Comparison of ENCODE assay signal across 11 cellular contexts in the genomic region with DNA sequence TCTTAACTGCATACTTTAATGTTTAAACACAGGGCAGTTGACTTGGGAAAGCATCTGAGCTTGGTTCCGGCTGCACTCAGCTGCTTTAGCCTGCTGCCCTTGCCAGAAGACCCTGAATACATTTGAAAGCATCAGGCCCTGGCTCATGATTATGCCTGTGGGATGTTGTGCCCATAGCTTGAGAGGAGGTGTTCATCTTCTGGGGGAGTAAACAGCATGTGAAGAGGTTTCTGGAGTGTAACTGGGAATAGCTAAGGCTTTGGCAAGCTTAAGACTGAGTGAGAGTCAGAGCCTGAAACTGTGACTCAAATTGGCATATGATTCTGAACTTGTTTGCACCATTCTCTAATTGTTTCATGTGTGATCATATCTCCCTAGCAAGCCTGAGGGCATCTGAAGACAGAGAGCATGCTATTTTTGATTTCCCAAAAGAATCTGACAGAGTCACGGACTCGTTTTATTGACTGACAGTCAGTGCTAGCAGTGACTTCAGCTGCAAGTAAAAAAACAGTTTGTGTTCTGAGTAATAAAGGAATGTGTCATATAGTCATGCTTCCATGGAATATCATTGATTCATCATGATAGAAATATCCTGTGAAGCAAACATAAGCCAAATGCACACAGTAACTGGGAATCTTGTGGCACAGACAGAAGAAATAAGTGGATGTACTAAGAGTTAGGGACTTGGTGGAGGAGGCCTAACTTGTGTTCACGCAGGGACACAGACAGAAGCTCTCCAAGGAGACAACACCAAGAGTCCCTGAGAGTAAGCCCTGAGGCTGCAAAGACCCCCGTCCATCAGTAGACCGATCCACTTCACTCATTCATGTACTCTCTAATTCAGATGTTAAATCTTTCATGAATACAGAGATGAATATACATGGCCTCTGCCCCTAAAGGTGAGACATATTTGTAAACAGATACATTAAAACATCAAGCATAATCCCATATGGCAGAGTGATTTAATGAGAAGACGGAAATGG.
A peak's percentile ranks its signal among the peaks of the same experiment; 100 is the strongest.
DNase-seq lines count a peak whose midpoint lies in the region; ATAC-seq and TF ChIP-seq lines count a peak whose summit lies in the region.
"Had no signal": no experiment of that assay in that cellular context is flagged by ENCODE, and none has a peak within 500 bp of the region (broad histone marks: within the 10 kb centered on the region; RNA-seq: fewer than 3 reads in every experiment).

No MANE protein-coding gene starts in this region.

- H3K27ac ChIP-seq in DOHH2 (ENCODE audit: low read depth, low read length) = peak overlapping the region; percentile 92
- H3K27ac ChIP-seq in foreskin keratinocyte = peak overlapping the region; percentile 99
- peak overlapping the region; percentile 87 to 99 (median 91) for H3K27ac ChIP-seq in gastrocnemius medialis
- no peak overlapping the region for H3K27ac ChIP-seq in Karpas-422 (ENCODE audit: low read length)

- peaks cover 26% of the 10 kb centered on the region for H3F3A ChIP-seq in DOHH2 (ENCODE audit: control insufficient read depth, insufficient read depth)

- H4K20me1 ChIP-seq in DOHH2 (ENCODE audit: control insufficient read depth, insufficient read depth, low read depth, low read length) (no peaks in the 10 kb centered on the region), Karpas-422 (ENCODE audit: insufficient read depth, low read depth, low read length) (no peaks in the 10 kb centered on the region)

- no peaks in the 10 kb centered on the region for H3K79me2 ChIP-seq in DOHH2 (ENCODE audit: control insufficient read depth, low read length)
- no peaks in the 10 kb centered on the region for H3K79me2 ChIP-seq in Karpas-422 (ENCODE audit: low read length)

- peak; percentile 70 to 80 for TF ChIP-seq POLR2A in gastrocnemius medialis (IDR thresholded peaks at IDR 0.05)

- H3K4me3 ChIP-seq in DOHH2 (ENCODE audit: low read length) (peak overlapping the region; percentile 40), gastrocnemius medialis (peak overlapping the region in 1 of 4 donors; percentile 12), Karpas-422 (ENCODE audit: low read length) (no peak overlapping the region)
- H3K4me3 ChIP-seq: pancreas had no signal

- TF ChIP-seq CTCF in DOHH2 (IDR thresholded peaks at IDR 0.05; ENCODE audit: low read depth, low read length, poor library complexity, severe bottlenecking) = no peak
- peak; percentile 6 for TF ChIP-seq CTCF in foreskin keratinocyte (conservative IDR thresholded peaks at IDR 0.05)
- TF ChIP-seq CTCF in gastrocnemius medialis (IDR thresholded peaks at IDR 0.05 in 4 of 5, conservative IDR thresholded peaks at IDR 0.05 in 1 of 5) = no peak

- H3K27me3 ChIP-seq in DOHH2 (ENCODE audit: control insufficient read depth, low read length) (no peaks in the 10 kb centered on the region), foreskin keratinocyte (no peaks in the 10 kb centered on the region), gastrocnemius medialis (no peaks in the 10 kb centered on the region), Karpas-422 (ENCODE audit: low read length) (no peaks in the 10 kb centered on the region)
- H3K27me3 ChIP-seq: pancreas had no signal

- H3K9ac ChIP-seq in Karpas-422 (ENCODE audit: low read length) = no peak overlapping the region

- H3K27me3 Mint-ChIP-seq in natural killer cell treated with Interleukin-12 subunit alpha and Interleukin-12 subunit beta and Interleukin-15 and Interleukin-18, amount 100 ng/mL, for 72 hours = peaks cover 4 to 12% of the 10 kb centered on the region in 2 donors

- no peak overlapping the region for H3K27ac Mint-ChIP-seq in natural killer cell treated with Interleukin-12 subunit alpha and Interleukin-12 subunit beta and Interleukin-15 and Interleukin-18, amount 100 ng/mL, for 72 hours
- H3K27ac Mint-ChIP-seq: endodermal cell had no signal

- in situ Hi-C loops in gastrocnemius medialis (cut with MboI; ENCODE audit: low sequenced_read_pairs in 4 of 4) = loop anchor here (5.0 to 25.0 kb wide), 4 partner anchors 38 to 295 kb away; a partner anchor contains a TSS

- H3K36me3 ChIP-seq in DOHH2 (ENCODE audit: control insufficient read depth, low read length) (peaks cover 18% of the 10 kb centered on the region), gastrocnemius medialis (no peaks in the 10 kb centered on the region), Karpas-422 (ENCODE audit: insufficient read depth, low read length) (no peaks in the 10 kb centered on the region)
- H3K36me3 ChIP-seq: pancreas had no signal

- no peaks in the 10 kb centered on the region for H3K9me3 Mint-ChIP-seq in natural killer cell treated with Interleukin-12 subunit alpha and Interleukin-12 subunit beta and Interleukin-15 and Interleukin-18, amount 100 ng/mL, for 72 hours
- H3K9me3 Mint-ChIP-seq: endodermal cell had no signal

- H3K4me3 Mint-ChIP-seq in natural killer cell treated with Interleukin-12 subunit alpha and Interleukin-12 subunit beta and Interleukin-15 and Interleukin-18, amount 100 ng/mL, for 72 hours = no peak overlapping the region
- H3K4me3 Mint-ChIP-seq: endodermal cell had no signal

- H3K4me2 ChIP-seq in DOHH2 (ENCODE audit: low read length) (peak overlapping the region; percentile 56), Karpas-422 (ENCODE audit: low read depth, low read length, poor library complexity, severe bottlenecking) (no peak overlapping the region)

- ATAC-seq in SK-N-SH treated with all-trans-retinoic acid at 6 μM for 48 hours (peak; percentile 63), foreskin keratinocyte (peak; percentile 96), gastrocnemius medialis (peak; percentile 65 to 71), GM19452 (IDR thresholded peaks at IDR 0.05; ENCODE audit: unreplicated experiment) (no peak)
- ATAC-seq in natural killer cell treated with Interleukin-12 subunit alpha and Interleukin-12 subunit beta and Interleukin-15 and Interleukin-18, amount 100 ng/mL, for 72 hours = no peak
- ATAC-seq: HepG2 had no signal

- H3K4me1 ChIP-seq in DOHH2 (ENCODE audit: control insufficient read depth, low read length) = peaks cover 91% of the 10 kb centered on the region
- peaks cover 27% of the 10 kb centered on the region for H3K4me1 ChIP-seq in foreskin keratinocyte
- H3K4me1 ChIP-seq in gastrocnemius medialis = peaks cover 80 to 84% of the 10 kb centered on the region in 2 donors
- peaks cover 8% of the 10 kb centered on the region for H3K4me1 ChIP-seq in Karpas-422 (ENCODE audit: low read length)

- peaks cover 7% of the 10 kb centered on the region; the same call in 1 of the 2 replicates for H3K9me3 ChIP-seq in DOHH2 (ENCODE audit: control insufficient read depth, insufficient read depth, low read length)
- no peaks in the 10 kb centered on the region for H3K9me3 ChIP-seq in gastrocnemius medialis
- no peaks in the 10 kb centered on the region for H3K9me3 ChIP-seq in Karpas-422 (ENCODE audit: low read length)
- H3K9me3 ChIP-seq: pancreas had no signal

- intact Hi-C loops in gastrocnemius medialis (cut with DNase I; ENCODE audit: low total_unique reads) = loop anchor here (2.0 to 10.0 kb wide), 4 partner anchors 37 to 465 kb away; no protein-coding TSS in a partner anchor

- no peaks in the 10 kb centered on the region for H3K9me2 ChIP-seq in DOHH2 (replicated peaks; ENCODE audit: control insufficient read depth, low read length)
- no peaks in the 10 kb centered on the region for H3K9me2 ChIP-seq in Karpas-422 (replicated peaks; ENCODE audit: insufficient read depth, low read length)

- H3K4me1 Mint-ChIP-seq in natural killer cell treated with Interleukin-12 subunit alpha and Interleukin-12 subunit beta and Interleukin-15 and Interleukin-18, amount 100 ng/mL, for 72 hours (ENCODE audit: low read depth in 2 of 2) = no peaks in the 10 kb centered on the region
- H3K4me1 Mint-ChIP-seq: endodermal cell had no signal

- no peak overlapping the region for H2AFZ ChIP-seq in Karpas-422 (ENCODE audit: low read length)

- H3K36me3 Mint-ChIP-seq in natural killer cell treated with Interleukin-12 subunit alpha and Interleukin-12 subunit beta and Interleukin-15 and Interleukin-18, amount 100 ng/mL, for 72 hours = no peaks in the 10 kb centered on the region

- DNase-seq in foreskin keratinocyte (peak; percentile 100), gastrocnemius medialis (peak; percentile 54 to 59), Karpas-422 (no peak), midbrain (lab: John Stamatoyannopoulos, UW) (no peak)
- DNase-seq in natural killer cell treated with Interleukin-12 subunit alpha and Interleukin-12 subunit beta and Interleukin-15 and Interleukin-18, amount 100 ng/mL, for 72 hours (ENCODE audit: low spot score) = no peak
- DNase-seq: endodermal cell, pancreas had no signal

TF ChIP-seq in SK-N-SH treated with all-trans-retinoic acid at 6 μM for 48 hours, 23 proteins besides CTCF, POLR2A, EP300 and RAD21:
- no peak for TF ChIP-seq SNAI2 (CRISPR knock-in tag; IDR thresholded peaks at IDR 0.05)
- TF ChIP-seq, protein P1, sequence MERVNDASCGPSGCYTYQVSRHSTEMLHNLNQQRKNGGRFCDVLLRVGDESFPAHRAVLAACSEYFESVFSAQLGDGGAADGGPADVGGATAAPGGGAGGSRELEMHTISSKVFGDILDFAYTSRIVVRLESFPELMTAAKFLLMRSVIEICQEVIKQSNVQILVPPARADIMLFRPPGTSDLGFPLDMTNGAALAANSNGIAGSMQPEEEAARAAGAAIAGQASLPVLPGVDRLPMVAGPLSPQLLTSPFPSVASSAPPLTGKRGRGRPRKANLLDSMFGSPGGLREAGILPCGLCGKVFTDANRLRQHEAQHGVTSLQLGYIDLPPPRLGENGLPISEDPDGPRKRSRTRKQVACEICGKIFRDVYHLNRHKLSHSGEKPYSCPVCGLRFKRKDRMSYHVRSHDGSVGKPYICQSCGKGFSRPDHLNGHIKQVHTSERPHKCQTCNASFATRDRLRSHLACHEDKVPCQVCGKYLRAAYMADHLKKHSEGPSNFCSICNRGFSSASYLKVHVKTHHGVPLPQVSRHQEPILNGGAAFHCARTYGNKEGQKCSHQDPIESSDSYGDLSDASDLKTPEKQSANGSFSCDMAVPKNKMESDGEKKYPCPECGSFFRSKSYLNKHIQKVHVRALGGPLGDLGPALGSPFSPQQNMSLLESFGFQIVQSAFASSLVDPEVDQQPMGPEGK (CRISPR knock-in tag; IDR thresholded peaks at IDR 0.05; ENCODE audit: borderline replicate concordance) = no peak
- no peak for TF ChIP-seq ZFP3 (CRISPR knock-in tag; IDR thresholded peaks at IDR 0.05)

Comparison
In these comparisons a context has a peak if more than half of its experiments do, and no peak if none do; other contexts are left out.
1. ATAC-seq: peak in SK-N-SH treated with all-trans-retinoic acid at 6 μM for 48 hours (single experiment), foreskin keratinocyte (single experiment) and gastrocnemius medialis (2 of 2); none in GM19452 (single experiment) and natural killer cell treated with Interleukin-12 subunit alpha and Interleukin-12 subunit beta and Interleukin-15 and Interleukin-18, amount 100 ng/mL, for 72 hours (0 of 2).
2. DNase-seq: peak in foreskin keratinocyte (2 of 2) and gastrocnemius medialis (2 of 2); none in Karpas-422 (single experiment), midbrain (single experiment) and natural killer cell treated with Interleukin-12 subunit alpha and Interleukin-12 subunit beta and Interleukin-15 and Interleukin-18, amount 100 ng/mL, for 72 hours (single experiment).